Comparison of ENCODE assay signal across 9 cellular contexts in the genomic region with DNA sequence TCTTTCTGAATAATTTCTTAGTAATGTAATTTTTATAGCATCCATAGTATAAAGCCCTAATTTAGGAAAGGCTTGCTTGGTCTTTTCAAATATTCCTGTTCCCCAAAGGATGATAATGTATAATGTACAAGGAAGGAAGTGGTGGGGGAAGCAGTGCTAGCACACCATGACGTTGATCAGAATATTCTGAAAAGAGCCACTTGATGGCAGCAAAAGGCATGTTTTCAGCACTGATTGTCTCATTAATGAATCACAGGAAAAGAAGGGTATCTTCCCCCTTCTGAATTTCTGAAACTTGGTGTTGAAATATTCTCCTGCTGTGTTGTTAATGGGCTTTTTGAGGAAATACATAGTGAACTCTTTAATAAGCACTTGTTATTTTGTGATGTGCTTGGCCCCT.
DNase-seq lines count a peak whose midpoint lies in the region; ATAC-seq, FAIRE-seq and TF ChIP-seq lines count a peak whose summit lies in the region.
"Had no signal": no experiment of that assay in that cellular context is flagged by ENCODE, and none has a peak within 500 bp of the region (broad histone marks: within the 10 kb centered on the region; RNA-seq: fewer than 3 reads in every experiment).

No MANE protein-coding gene starts in this region.

- H3K4me1 Mint-ChIP-seq in HFFc6 (ENCODE audit: low read depth) (peaks cover 6% of the 10 kb centered on the region; the same call in 1 of the 2 replicates), T-cell (peaks cover 3 to 11% (median 5%) of the 10 kb centered on the region in 3 donors)

- H3K4me1 ChIP-seq in Loucy (ENCODE audit: insufficient read depth, low read length, poor library complexity, severe bottlenecking), result no peaks in the 10 kb centered on the region

- FAIRE-seq in GM12892 (lab: Jason Lieb, UNC), result peak; percentile 77

- no peaks in the 10 kb centered on the region for H4K20me1 ChIP-seq in Loucy (ENCODE audit: insufficient read depth, low read length, poor library complexity, severe bottlenecking)

- H3K36me3 ChIP-seq in Loucy (ENCODE audit: insufficient read depth, low read length), result no peaks in the 10 kb centered on the region

- no peak overlapping the region for H3K9ac ChIP-seq in Loucy (ENCODE audit: low read depth, low read length, poor library complexity, severe bottlenecking)

- no peaks in the 10 kb centered on the region for H3K79me2 ChIP-seq in Loucy (ENCODE audit: insufficient read depth, low read length)

- H3K4me3 ChIP-seq in Loucy (ENCODE audit: low read length, poor library complexity, severe bottlenecking), result no peak overlapping the region
- H3K4me3 ChIP-seq in fibroblast of the aortic adventitia (ENCODE audit: low read depth, low read length), result no peak overlapping the region
- H3K4me3 ChIP-seq: skin epidermis had no signal

- ATAC-seq in T-cell (replicated peaks in 1 of 4), result peak in 3 of 4 experiments; percentile 38 to 62 (median 45)

- no peaks in the 10 kb centered on the region for H3K9me2 ChIP-seq in Loucy (replicated peaks; ENCODE audit: low read depth, low read length)

- peak; percentile 73 for DNase-seq in AG20443 (ENCODE audit: low spot score)
- DNase-seq in GM12892 (ENCODE audit: insufficient read length), result peak; percentile 16
- peak; percentile 62 for DNase-seq in HFFc6
- peak in 2 of 34 experiments; percentile 1 to 3 for DNase-seq in T-cell
- peak; percentile 71 for DNase-seq in fibroblast of the aortic adventitia (ENCODE audit: low read depth)
- peak; percentile 4 for DNase-seq in occipital lobe (lab: John Stamatoyannopoulos, UW)
- no peak for DNase-seq in activated CD4-positive, CD25-positive, alpha-beta regulatory T cell treated with anti-CD3 and anti-CD28 coated beads, Interleukin-2, amount 50 U/mL, for 72 hours

- H3K9me3 Mint-ChIP-seq in HFFc6 (no peaks in the 10 kb centered on the region), T-cell (peaks cover under 1 to 3% (median 3%) of the 10 kb centered on the region in 3 donors)

- peak overlapping the region; percentile 39 for H3K4me2 ChIP-seq in Loucy (ENCODE audit: low read depth, low read length, poor library complexity, severe bottlenecking)

- no peaks in the 10 kb centered on the region for H3F3A ChIP-seq in Loucy (ENCODE audit: low read depth)

- H3K36me3 Mint-ChIP-seq in HFFc6 (ENCODE audit: low read depth) (no peaks in the 10 kb centered on the region), T-cell (no peaks in the 10 kb centered on the region)

- CTCF ChIA-PET in T-cell (lab: Charles Lee), result interaction anchor here (0.6 to 0.7 kb wide), 2 partner anchors 973 to 1229 kb away, joined by 3 to 4 read pairs; no protein-coding TSS in a partner anchor

- no peaks in the 10 kb centered on the region for H3K27me3 ChIP-seq in Loucy (ENCODE audit: insufficient read depth, low read length, poor library complexity, severe bottlenecking)

- peak overlapping the region; percentile 76 for H2AFZ ChIP-seq in Loucy (ENCODE audit: low read length)

- no peak overlapping the region for H3K27ac Mint-ChIP-seq in HFFc6
- H3K27ac Mint-ChIP-seq in T-cell, result no peak overlapping the region

- H3K9me3 ChIP-seq in Loucy (ENCODE audit: insufficient read depth, low read depth, low read length), result 0 out of 2 replicates have a peak, but pooled peaks cover 3% of the 10 kb centered on the region

- H3K27me3 Mint-ChIP-seq in HFFc6 (ENCODE audit: insufficient read depth) (no peaks in the 10 kb centered on the region), T-cell (no peaks in the 10 kb centered on the region)

- H3K4me3 Mint-ChIP-seq in HFFc6 (no peak overlapping the region), T-cell (no peak overlapping the region)

- POLR2A ChIA-PET in T-cell (lab: Charles Lee), result no interaction called here

- peak; percentile 78 for TF ChIP-seq CTCF in HFFc6 (IDR thresholded peaks at IDR 0.05)
- peak; percentile 70 for TF ChIP-seq CTCF in Loucy (conservative IDR thresholded peaks at IDR 0.05; ENCODE audit: low read length)
- TF ChIP-seq CTCF in fibroblast of the aortic adventitia (IDR thresholded peaks at IDR 0.05; ENCODE audit: insufficient read depth, low read length), result peak; percentile 55

- TF ChIP-seq POLR2A in GM12892 (IDR thresholded peaks at IDR 0.05; ENCODE audit: low read depth, low read length), result no peak
